13 cellular contexts compared by ENCODE assay signal in genomic region chr6:33623895-33624381, GRCh38. TPM values are rescaled to one million over a fixed set of nuclear protein-coding genes. Genes with fewer than 3 reads are reported as not detected.
DNase-seq lines count a peak whose midpoint lies in the region; ATAC-seq and TF ChIP-seq lines count a peak whose summit lies in the region.
"Had no signal": no experiment of that assay in that cellular context is flagged by ENCODE, and none has a peak within 500 bp of the region (broad histone marks: within the 10 kb centered on the region; RNA-seq: fewer than 3 reads in every experiment).

No MANE protein-coding gene starts in this region.

- no peak for DNase-seq in activated naive CD4-positive, alpha-beta T cell treated with anti-CD3 and anti-CD28 coated beads for 36 hours
- no peak for DNase-seq in activated naive CD4-positive, alpha-beta T cell (lab: John Stamatoyannopoulos, UW)
- no peak for DNase-seq in T-cell
- DNase-seq in transverse colon = peak; percentile 62
- no peak for DNase-seq in AG08396 (ENCODE audit: low spot score)
- DNase-seq in glutamatergic neuron = no peak
- DNase-seq: COR-L47; midbrain; stimulated activated naive CD4-positive, alpha-beta T cell treated with Interleukin-2 at 50 U/mL for 16 hours had no signal

- peak overlapping the region; percentile 70 for H3K27ac Mint-ChIP-seq in activated naive CD4-positive, alpha-beta T cell treated with anti-CD3 and anti-CD28 coated beads for 36 hours
- H3K27ac Mint-ChIP-seq in T-cell = peak overlapping the region; percentile 46 to 85
- H3K27ac Mint-ChIP-seq in glutamatergic neuron (ENCODE audit: unreplicated experiment) = no peak overlapping the region

- WGBS in transverse colon (ENCODE audit: low coverage in 1 of 2), 2 donors = 36 to 55% methylated on average over 5 to 6 of the region's 6 CpGs

- in situ Hi-C loops in transverse colon (cut with MboI; ENCODE audit: low pct_ligation_motif_present in 1 of 4, low pct_unique_long_range_greater_than_20kb in 1 of 4, low sequenced_read_pairs in 3 of 4) = no loop called here

- no peak for TF ChIP-seq EP300 in transverse colon (IDR thresholded peaks at IDR 0.05; ENCODE audit: low read depth)

- H3K4me3 ChIP-seq in iPS-20b (ENCODE audit: low read length) (0 out of 2 replicates have a peak overlapping the region, but pooled peaks have one; percentile 20), transverse colon (peak overlapping the region in 1 of 4 donors; percentile 10)
- H3K4me3 ChIP-seq: coronary artery had no signal

- H3K9me3 ChIP-seq in iPS-20b (ENCODE audit: insufficient read depth, low read depth, low read length) (no peaks in the 10 kb centered on the region), transverse colon (no peaks in the 10 kb centered on the region)

- H3K27ac ChIP-seq in iPS-20b (ENCODE audit: low read length) (no peak overlapping the region), transverse colon (peak overlapping the region; percentile 91 to 98 (median 96))

- H3K36me3 ChIP-seq in iPS-20b (ENCODE audit: insufficient read depth, low read depth, low read length) (no peaks in the 10 kb centered on the region), transverse colon (no peaks in the 10 kb centered on the region)

- POLR2A ChIA-PET in T-cell (lab: Charles Lee) = no interaction called here

- H3K4me1 ChIP-seq in iPS-20b (ENCODE audit: insufficient read depth, low read length) (peaks cover 25% of the 10 kb centered on the region), transverse colon (peaks cover 19 to 66% (median 60%) of the 10 kb centered on the region in 4 donors)

- H3K27me3 Mint-ChIP-seq in activated naive CD4-positive, alpha-beta T cell treated with anti-CD3 and anti-CD28 coated beads for 36 hours (ENCODE audit: low read depth) = no peaks in the 10 kb centered on the region
- no peaks in the 10 kb centered on the region for H3K27me3 Mint-ChIP-seq in T-cell
- H3K27me3 Mint-ChIP-seq in glutamatergic neuron (ENCODE audit: unreplicated experiment) = peaks cover 29% of the 10 kb centered on the region

- no peak for TF ChIP-seq CTCF in transverse colon (IDR thresholded peaks at IDR 0.05)
- TF ChIP-seq CTCF in glutamatergic neuron (IDR thresholded peaks at IDR 0.05; ENCODE audit: partially characterized antibody, unreplicated experiment) = no peak

- ATAC-seq in T-cell (replicated peaks in 1 of 4) (no peak), HG03439 (IDR thresholded peaks at IDR 0.05; ENCODE audit: unreplicated experiment) (no peak)
- ATAC-seq: SK-N-SH treated with all-trans-retinoic acid at 6 μM for 48 hours had no signal

- no peaks in the 10 kb centered on the region for H3K36me3 Mint-ChIP-seq in activated naive CD4-positive, alpha-beta T cell treated with anti-CD3 and anti-CD28 coated beads for 36 hours (ENCODE audit: low read depth)
- H3K36me3 Mint-ChIP-seq in T-cell (peaks cover 4% of the 10 kb centered on the region), glutamatergic neuron (ENCODE audit: unreplicated experiment) (no peaks in the 10 kb centered on the region)

- intact Hi-C loops in activated naive CD4-positive, alpha-beta T cell treated with anti-CD3 and anti-CD28 coated beads for 36 hours (cut with micrococcal nuclease) = no loop called here
- intact Hi-C loops in transverse colon (cut with DNase I; ENCODE audit: low total_unique reads) = no loop called here

- peaks cover 37% of the 10 kb centered on the region for H3K27me3 ChIP-seq in iPS-20b (ENCODE audit: insufficient read depth, low read length)
- H3K27me3 ChIP-seq in transverse colon = peaks cover 7% of the 10 kb centered on the region

- CTCF ChIA-PET in activated naive CD4-positive, alpha-beta T cell treated with anti-CD3 and anti-CD28 coated beads for 36 hours (lab: Charles Lee) = interaction anchor here (1.4 kb wide), 1 partner anchor 16 kb away, joined by 5 read pairs; no protein-coding TSS in a partner anchor
- CTCF ChIA-PET in T-cell (lab: Charles Lee) = no interaction called here

- peaks cover 67% of the 10 kb centered on the region for H3K4me1 Mint-ChIP-seq in activated naive CD4-positive, alpha-beta T cell treated with anti-CD3 and anti-CD28 coated beads for 36 hours (ENCODE audit: low read depth)
- peaks cover 67 to 79% (median 73%) of the 10 kb centered on the region in 3 donors for H3K4me1 Mint-ChIP-seq in T-cell
- peaks cover 9% of the 10 kb centered on the region for H3K4me1 Mint-ChIP-seq in glutamatergic neuron (ENCODE audit: low read depth, unreplicated experiment)

- H3K4me3 Mint-ChIP-seq in activated naive CD4-positive, alpha-beta T cell treated with anti-CD3 and anti-CD28 coated beads for 36 hours = peak overlapping the region; percentile 89
- H3K4me3 Mint-ChIP-seq in T-cell (peak overlapping the region; percentile 62 to 95 (median 85)), glutamatergic neuron (ENCODE audit: unreplicated experiment) (no peak overlapping the region)

- TF ChIP-seq POLR2A in transverse colon (IDR thresholded peaks at IDR 0.05) = peak; percentile 24

- H3K9ac ChIP-seq in iPS-20b (ENCODE audit: low read depth, low read length) = no peak overlapping the region

- no peaks in the 10 kb centered on the region for H3K9me3 Mint-ChIP-seq in activated naive CD4-positive, alpha-beta T cell treated with anti-CD3 and anti-CD28 coated beads for 36 hours
- H3K9me3 Mint-ChIP-seq in T-cell (no peaks in the 10 kb centered on the region), glutamatergic neuron (ENCODE audit: unreplicated experiment) (peaks cover 11% of the 10 kb centered on the region)

RNA-seq across cellular contexts. Expression of gene ITPR3, which starts 2.8 kb away (rescaled TPM):
- total RNA-seq in activated naive CD4-positive, alpha-beta T cell treated with anti-CD3 and anti-CD28 coated beads for 36 hours = 10 to 100 TPM; 34.8 to 35.1 TPM
- total RNA-seq in T-cell = 10 to 100 TPM; 49.2 to 63.6 (median 62.4) TPM
- total RNA-seq in transverse colon = 100 to 1,000 TPM; 105 to 262 (median 124) TPM
- 0.34 TPM for total RNA-seq in glutamatergic neuron (ENCODE audit: unreplicated experiment)

RNA-seq across cellular contexts. Expression of gene BAK1, which starts 43.9 kb away (rescaled TPM):
- total RNA-seq in activated naive CD4-positive, alpha-beta T cell treated with anti-CD3 and anti-CD28 coated beads for 36 hours = 10 to 100 TPM; 38.3 to 41.1 TPM
- total RNA-seq in T-cell (10 to 100 TPM; 22.9 to 31.6 (median 27.9) TPM), transverse colon (100 to 1,000 TPM in 1 of 4 donors, 10 to 100 TPM in 3; 52.2 to 134 (median 59.5) TPM), glutamatergic neuron (ENCODE audit: unreplicated experiment) (11.5 TPM)

Comparison
In these comparisons a context has a peak if more than half of its experiments do, and no peak if none do; other contexts are left out.
1. RNA of gene ITPR3, which starts 2.8 kb away (total RNA-seq): 105 to 262 TPM in transverse colon, 49.2 to 63.6 TPM in T-cell and 34.8 to 35.1 TPM in activated naive CD4-positive, alpha-beta T cell treated with anti-CD3 and anti-CD28 coated beads for 36 hours; 0.34 TPM in glutamatergic neuron (single experiment); every median in the first group is over 10 times any median in the second.